Comparison of ENCODE assay signal across 24 cellular contexts in genomic region chr1:169804941-169805340, GRCh38.
"Had no signal": no experiment of that assay in that cellular context is flagged by ENCODE, and none has a peak within 500 bp of the region (broad histone marks: within the 10 kb centered on the region; RNA-seq: fewer than 3 reads in every experiment).

No MANE protein-coding gene starts in this region.

- H3K9me3 ChIP-seq: colonic mucosa, esophagus muscularis mucosa, esophagus squamous epithelium, gastrocnemius medialis, gastroesophageal sphincter, heart left ventricle, heart right ventricle had no signal

- H3K27ac ChIP-seq: colonic mucosa, coronary artery, dorsolateral prefrontal cortex, epithelial cell of prostate, esophagus muscularis mucosa, esophagus squamous epithelium, foreskin keratinocyte, gastrocnemius medialis, gastroesophageal sphincter, heart left ventricle, heart right ventricle had no signal

- DNase-seq: colonic mucosa; cortex of kidney; dermis blood vessel endothelial cell; dorsolateral prefrontal cortex; effector CD4-positive, alpha-beta T cell; effector CD8-positive, alpha-beta T cell; effector memory CD4-positive, alpha-beta T cell; effector memory CD8-positive, alpha-beta T cell; endodermal cell; erythroblast; esophagus squamous epithelium; foreskin fibroblast; foreskin keratinocyte; foreskin melanocyte; gastrocnemius medialis; glutamatergic neuron; head of caudate nucleus; heart left ventricle; heart right ventricle had no signal

- H3K27ac Mint-ChIP-seq: dendritic cell treated with granulocyte-macrophage colony-stimulating factor and Interleukin-4, amounts not matched to agents 40 ng/mL and 50 ng/mL, for 4 days; effector memory CD8-positive, alpha-beta T cell; endodermal cell had no signal

- H3K36me3 ChIP-seq: colonic mucosa had no signal

- H3K4me3 ChIP-seq: colonic mucosa, coronary artery, dorsolateral prefrontal cortex, esophagus muscularis mucosa, esophagus squamous epithelium, gastrocnemius medialis, gastroesophageal sphincter, heart left ventricle, heart right ventricle had no signal

- H3K9me3 Mint-ChIP-seq: dendritic cell treated with granulocyte-macrophage colony-stimulating factor and Interleukin-4, amounts not matched to agents 40 ng/mL and 50 ng/mL, for 4 days; effector memory CD8-positive, alpha-beta T cell; endodermal cell had no signal

- H3K27me3 ChIP-seq: colonic mucosa, dorsolateral prefrontal cortex, esophagus muscularis mucosa, esophagus squamous epithelium, foreskin keratinocyte, gastrocnemius medialis, gastroesophageal sphincter, heart left ventricle, heart right ventricle had no signal

- H3K4me3 Mint-ChIP-seq: dendritic cell treated with granulocyte-macrophage colony-stimulating factor and Interleukin-4, amounts not matched to agents 40 ng/mL and 50 ng/mL, for 4 days; effector memory CD8-positive, alpha-beta T cell; endodermal cell had no signal

- H3K4me1 ChIP-seq: colonic mucosa, esophagus muscularis mucosa, esophagus squamous epithelium, foreskin keratinocyte, gastrocnemius medialis, gastroesophageal sphincter, heart left ventricle had no signal

- H3K4me1 Mint-ChIP-seq: endodermal cell had no signal

- H3K27me3 Mint-ChIP-seq: dendritic cell treated with granulocyte-macrophage colony-stimulating factor and Interleukin-4, amounts not matched to agents 40 ng/mL and 50 ng/mL, for 4 days; effector memory CD8-positive, alpha-beta T cell had no signal
